ENCODE assay signal across 41 cellular contexts in the genomic region with DNA sequence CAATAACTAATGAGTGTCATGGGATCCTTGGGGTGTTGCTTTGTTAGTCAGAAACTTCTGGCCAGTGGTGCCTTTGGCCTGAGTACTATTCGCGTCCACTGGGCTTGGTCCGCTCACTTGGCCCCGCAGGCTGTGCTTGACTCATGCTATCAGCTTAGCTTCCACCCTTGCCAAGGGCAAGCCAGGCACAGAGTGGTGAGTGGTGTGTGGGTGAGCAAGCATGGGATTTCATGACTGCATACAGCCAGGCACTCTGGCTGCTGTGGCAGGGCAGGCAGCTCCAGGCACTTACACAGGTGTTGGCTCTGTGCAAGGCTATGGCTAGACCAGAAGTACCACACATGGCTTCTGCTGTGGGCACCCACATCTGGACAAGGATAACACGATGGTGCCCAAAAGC.
"Had no signal": no experiment of that assay in that cellular context is flagged by ENCODE, and none has a peak within 500 bp of the region (broad histone marks: within the 10 kb centered on the region; RNA-seq: fewer than 3 reads in every experiment).

No MANE protein-coding gene starts in this region.

- H3K36me3 Mint-ChIP-seq: activated CD8-positive, alpha-beta memory T cell treated with anti-CD3 and anti-CD28 coated beads, Interleukin-2, amount 10 ng/mL, durations not matched to agents 7 days and 5 days; activated naive CD4-positive, alpha-beta T cell treated with anti-CD3 and anti-CD28 coated beads, Interleukin-2, amount 50 U/mL, for 72 hours; activated naive CD8-positive, alpha-beta T cell treated with anti-CD3 and anti-CD28 coated beads for 36 hours; brain had no signal

- FAIRE-seq: bronchial epithelial cell had no signal

- H3K4me1 ChIP-seq: adrenal gland, ascending aorta had no signal

- H3K9me3 Mint-ChIP-seq: activated CD4-positive, alpha-beta T cell treated with anti-CD3 and anti-CD28 coated beads, Interleukin-2, amount 10 ng/mL, durations not matched to agents 7 days and 5 days; activated naive CD8-positive, alpha-beta T cell treated with anti-CD3 and anti-CD28 coated beads for 36 hours; T-helper 1 cell treated with Interleukin-12 subunit alpha and Interleukin-12 subunit beta and Interleukin-4 antibody, amounts not matched to agents 30 μg/mL and 1 μg/mL, for 36 hours had no signal

- H3K9me3 ChIP-seq: adrenal gland, ascending aorta had no signal

- ATAC-seq: activated CD4-positive, alpha-beta T cell treated with anti-CD3 and anti-CD28 coated beads for 36 hours; activated CD4-positive, CD25-positive, alpha-beta regulatory T cell treated with anti-CD3 and anti-CD28 coated beads, Interleukin-2, amount 50 U/mL, for 24 hours; activated CD8-positive, alpha-beta memory T cell treated with anti-CD3 and anti-CD28 coated beads, Interleukin-2, amount 10 ng/mL, durations not matched to agents 7 days and 5 days; activated CD8-positive, alpha-beta T cell treated with anti-CD3 and anti-CD28 coated beads, Interleukin-2, amount 10 ng/mL, durations not matched to agents 7 days and 5 days; activated naive CD4-positive, alpha-beta T cell treated with anti-CD3 and anti-CD28 coated beads, Interleukin-2, amount 50 U/mL, for 72 hours; activated T-cell treated with anti-CD3 and anti-CD28 coated beads, Interleukin-2, amount 50 U/mL, for 4 hours; activated T-cell treated with anti-CD3 and anti-CD28 coated beads, Interleukin-2, amount 50 U/mL, for 72 hours; activated T-helper 17 cell treated with anti-CD3 and anti-CD28 coated beads, Interleukin-2, amount 50 U/mL, for 72 hours; WTC11 had no signal

- H3K4me3 ChIP-seq: adrenal gland, ascending aorta, cardiac muscle cell had no signal

- H3K36me3 ChIP-seq: adrenal gland, ascending aorta, cardiac muscle cell, WERI-Rb-1 had no signal

- DNase-seq: activated CD4-positive, alpha-beta memory T cell treated with anti-CD3 and anti-CD28 coated beads, Interleukin-2, amount 10 ng/mL, durations not matched to agents 7 days and 5 days; activated CD4-positive, alpha-beta T cell treated with anti-CD3 and anti-CD28 coated beads for 1 hour; activated CD4-positive, alpha-beta T cell treated with anti-CD3 and anti-CD28 coated beads for 36 hours; activated CD4-positive, alpha-beta T cell treated with anti-CD3 and anti-CD28 coated beads for 48 hours; activated CD4-positive, alpha-beta T cell treated with anti-CD3 and anti-CD28 coated beads, Interleukin-2, amount 10 ng/mL, durations not matched to agents 7 days and 5 days; activated CD4-positive, alpha-beta T cell treated with anti-CD3 and anti-CD28 coated beads, Interleukin-2, amount 50 U/mL, for 48 hours; activated CD4-positive, CD25-positive, alpha-beta regulatory T cell; activated CD8-positive, alpha-beta memory T cell treated with anti-CD3 and anti-CD28 coated beads for 24 hours; activated CD8-positive, alpha-beta memory T cell treated with anti-CD3 and anti-CD28 coated beads, Interleukin-2, amount 10 ng/mL, durations not matched to agents 7 days and 5 days; activated CD8-positive, alpha-beta memory T cell treated with anti-CD3 and anti-CD28 coated beads, Interleukin-2, amount 50 U/mL, for 48 hours; activated CD8-positive, alpha-beta T cell treated with anti-CD3 and anti-CD28 coated beads, Interleukin-2, amount 10 ng/mL, durations not matched to agents 7 days and 5 days; activated effector memory CD4-positive, alpha-beta T cell treated with anti-CD3 and anti-CD28 coated beads, Interleukin-2, amount 50 U/mL, for 16 hours; activated gamma-delta T cell treated with Interleukin-2 at 50 U/mL for 16 hours; activated naive CD4-positive, alpha-beta T cell; activated naive CD4-positive, alpha-beta T cell treated with anti-CD3 and anti-CD28 coated beads for 36 hours; activated naive CD4-positive, alpha-beta T cell treated with anti-CD3 and anti-CD28 coated beads, Interleukin-2, amount 50 U/mL, for 16 hours; activated naive CD8-positive, alpha-beta T cell treated with anti-CD3 and anti-CD28 coated beads for 36 hours; activated T-cell treated with anti-CD3 and anti-CD28 coated beads, Interleukin-2, amount 50 U/mL, for 1 hour; activated T-cell treated with anti-CD3 and anti-CD28 coated beads, Interleukin-2, amount 50 U/mL, for 4 hours; activated T-cell treated with anti-CD3 and anti-CD28 coated beads, Interleukin-2, amount 50 U/mL, for 72 hours; adrenal gland; amygdala; anterior cingulate cortex; caudate nucleus; SW 1271; T-helper 1 cell; T-helper 2 cell; T-helper 9 cell; WERI-Rb-1 had no signal

- H3K27ac Mint-ChIP-seq: activated CD4-positive, alpha-beta memory T cell treated with anti-CD3 and anti-CD28 coated beads, Interleukin-2, amount 10 ng/mL, durations not matched to agents 7 days and 5 days; activated CD4-positive, alpha-beta T cell treated with anti-CD3 and anti-CD28 coated beads for 36 hours; activated CD4-positive, alpha-beta T cell treated with anti-CD3 and anti-CD28 coated beads, Interleukin-2, amount 10 ng/mL, durations not matched to agents 7 days and 5 days; activated CD8-positive, alpha-beta memory T cell treated with anti-CD3 and anti-CD28 coated beads, Interleukin-2, amount 10 ng/mL, durations not matched to agents 7 days and 5 days; activated CD8-positive, alpha-beta T cell treated with anti-CD3 and anti-CD28 coated beads, Interleukin-2, amount 10 ng/mL, durations not matched to agents 7 days and 5 days; activated naive CD4-positive, alpha-beta T cell treated with anti-CD3 and anti-CD28 coated beads for 36 hours; activated naive CD4-positive, alpha-beta T cell treated with anti-CD3 and anti-CD28 coated beads, Interleukin-2, amount 50 U/mL, for 72 hours; activated naive CD8-positive, alpha-beta T cell treated with anti-CD3 and anti-CD28 coated beads for 36 hours; activated T-cell treated with anti-CD3 and anti-CD28 coated beads, Interleukin-2, amount 50 U/mL, for 72 hours; activated T-helper 1 cell treated with anti-CD3 and anti-CD28 coated beads, Interleukin-12 subunit alpha, Interleukin-12 subunit beta, Interleukin-2, Interleukin-4 antibody, amounts not matched to agents 30 ng/mL and 10 ng/mL and 1 ng/mL, durations not matched to agents 14 hours and 24 hours and 36 hours; activated T-helper 17 cell treated with anti-CD3 and anti-CD28 coated beads, Interleukin-2, amount 50 U/mL, for 72 hours; brain; T-helper 1 cell treated with Interleukin-12 subunit alpha and Interleukin-12 subunit beta and Interleukin-4 antibody, amounts not matched to agents 30 μg/mL and 1 μg/mL, for 36 hours; T-helper 2 cell treated with Interferon-gamma antibody and Interleukin-4, amounts not matched to agents 5 μg/mL and 100 μg/mL, for 36 hours; WTC11 had no signal

- H3K27ac ChIP-seq: adrenal gland, ascending aorta, cardiac muscle cell, WERI-Rb-1 had no signal

- H3K27me3 ChIP-seq: adrenal gland, ascending aorta, cardiac muscle cell had no signal

- H3K4me3 Mint-ChIP-seq: activated CD4-positive, alpha-beta memory T cell treated with anti-CD3 and anti-CD28 coated beads, Interleukin-2, amount 10 ng/mL, durations not matched to agents 7 days and 5 days; activated CD4-positive, alpha-beta T cell treated with anti-CD3 and anti-CD28 coated beads for 36 hours; activated CD4-positive, alpha-beta T cell treated with anti-CD3 and anti-CD28 coated beads, Interleukin-2, amount 10 ng/mL, durations not matched to agents 7 days and 5 days; activated CD8-positive, alpha-beta memory T cell treated with anti-CD3 and anti-CD28 coated beads, Interleukin-2, amount 10 ng/mL, durations not matched to agents 7 days and 5 days; activated CD8-positive, alpha-beta T cell treated with anti-CD3 and anti-CD28 coated beads, Interleukin-2, amount 10 ng/mL, durations not matched to agents 7 days and 5 days; activated naive CD4-positive, alpha-beta T cell treated with anti-CD3 and anti-CD28 coated beads for 36 hours; activated naive CD8-positive, alpha-beta T cell treated with anti-CD3 and anti-CD28 coated beads for 36 hours; activated T-cell treated with anti-CD3 and anti-CD28 coated beads, Interleukin-2, amount 50 U/mL, for 4 hours; activated T-cell treated with anti-CD3 and anti-CD28 coated beads, Interleukin-2, amount 50 U/mL, for 72 hours; activated T-helper 1 cell treated with anti-CD3 and anti-CD28 coated beads, Interleukin-12 subunit alpha, Interleukin-12 subunit beta, Interleukin-2, Interleukin-4 antibody, amounts not matched to agents 30 ng/mL and 10 ng/mL and 1 ng/mL, durations not matched to agents 14 hours and 24 hours and 36 hours; activated T-helper 17 cell treated with anti-CD3 and anti-CD28 coated beads, Interleukin-2, amount 50 U/mL, for 72 hours; brain; central memory CD8-positive, alpha-beta T cell; T-helper 1 cell treated with Interleukin-12 subunit alpha and Interleukin-12 subunit beta and Interleukin-4 antibody, amounts not matched to agents 30 μg/mL and 1 μg/mL, for 36 hours; T-helper 2 cell treated with Interferon-gamma antibody and Interleukin-4, amounts not matched to agents 5 μg/mL and 100 μg/mL, for 36 hours; WTC11 had no signal

- H3K4me1 Mint-ChIP-seq: activated CD4-positive, alpha-beta memory T cell treated with anti-CD3 and anti-CD28 coated beads, Interleukin-2, amount 10 ng/mL, durations not matched to agents 7 days and 5 days; activated CD4-positive, alpha-beta T cell treated with anti-CD3 and anti-CD28 coated beads for 36 hours; activated CD4-positive, alpha-beta T cell treated with anti-CD3 and anti-CD28 coated beads, Interleukin-2, amount 10 ng/mL, durations not matched to agents 7 days and 5 days; activated CD8-positive, alpha-beta memory T cell treated with anti-CD3 and anti-CD28 coated beads, Interleukin-2, amount 10 ng/mL, durations not matched to agents 7 days and 5 days; activated naive CD8-positive, alpha-beta T cell treated with anti-CD3 and anti-CD28 coated beads for 36 hours; activated T-helper 17 cell treated with anti-CD3 and anti-CD28 coated beads, Interleukin-2, amount 50 U/mL, for 72 hours; brain; central memory CD8-positive, alpha-beta T cell; WTC11 had no signal

- H3K27me3 Mint-ChIP-seq: activated CD4-positive, alpha-beta memory T cell treated with anti-CD3 and anti-CD28 coated beads, Interleukin-2, amount 10 ng/mL, durations not matched to agents 7 days and 5 days; activated CD4-positive, alpha-beta T cell treated with anti-CD3 and anti-CD28 coated beads for 36 hours; activated CD4-positive, alpha-beta T cell treated with anti-CD3 and anti-CD28 coated beads, Interleukin-2, amount 10 ng/mL, durations not matched to agents 7 days and 5 days; activated CD8-positive, alpha-beta memory T cell treated with anti-CD3 and anti-CD28 coated beads, Interleukin-2, amount 10 ng/mL, durations not matched to agents 7 days and 5 days; activated naive CD8-positive, alpha-beta T cell treated with anti-CD3 and anti-CD28 coated beads for 36 hours; activated T-helper 17 cell treated with anti-CD3 and anti-CD28 coated beads, Interleukin-2, amount 50 U/mL, for 72 hours; brain; central memory CD8-positive, alpha-beta T cell had no signal
